ENCODE assay signal across 14 cellular contexts in genomic region chrX:31590581-31591113, GRCh38.
A peak's percentile ranks its signal among the peaks of the same experiment; 100 is the strongest.
DNase-seq lines count a peak whose midpoint lies in the region; ATAC-seq, FAIRE-seq and TF ChIP-seq lines count a peak whose summit lies in the region.
"Had no signal": no experiment of that assay in that cellular context is flagged by ENCODE, and none has a peak within 500 bp of the region (broad histone marks: within the 10 kb centered on the region; RNA-seq: fewer than 3 reads in every experiment).

No MANE protein-coding gene starts in this region.

- no peak overlapping the region for H3K9ac ChIP-seq in HepG2 (ENCODE audit: insufficient read depth, low read depth, low read length)

- H3K36me3 Mint-ChIP-seq in activated CD4-positive, alpha-beta T cell treated with anti-CD3 and anti-CD28 coated beads, Interleukin-2, amount 10 ng/mL, durations not matched to agents 7 days and 5 days (ENCODE audit: low read depth), result no peaks in the 10 kb centered on the region
- H3K36me3 Mint-ChIP-seq in activated naive CD4-positive, alpha-beta T cell treated with anti-CD3 and anti-CD28 coated beads, Interleukin-2, amount 10 ng/mL, durations not matched to agents 7 days and 5 days, result no peaks in the 10 kb centered on the region
- H3K36me3 Mint-ChIP-seq: activated naive CD8-positive, alpha-beta T cell treated with anti-CD3 and anti-CD28 coated beads, Interleukin-2, amount 10 ng/mL, durations not matched to agents 7 days and 5 days; stimulated activated naive B cell treated with anti-CD40 and anti-IgM and Interleukin-4, amounts not matched to agents 10 μg/mL and 1 μg/mL and 100 μg/mL, for 72 hours had no signal

- TF ChIP-seq POLR2A in HepG2 (IDR thresholded peaks at IDR 0.05; ENCODE audit: insufficient read depth in 1 of 2, low read depth in 2 of 2, low read length in 2 of 2), result no peak

- no peak overlapping the region for H3K4me2 ChIP-seq in HepG2 (ENCODE audit: low read depth, low read length)

- no peak overlapping the region for H3K27ac Mint-ChIP-seq in activated CD4-positive, alpha-beta T cell treated with anti-CD3 and anti-CD28 coated beads, Interleukin-2, amount 10 ng/mL, durations not matched to agents 7 days and 5 days
- H3K27ac Mint-ChIP-seq in activated naive CD4-positive, alpha-beta T cell treated with anti-CD3 and anti-CD28 coated beads, Interleukin-2, amount 10 ng/mL, durations not matched to agents 7 days and 5 days, result no peak overlapping the region
- H3K27ac Mint-ChIP-seq: activated naive CD8-positive, alpha-beta T cell treated with anti-CD3 and anti-CD28 coated beads, Interleukin-2, amount 10 ng/mL, durations not matched to agents 7 days and 5 days; effector memory CD8-positive, alpha-beta T cell; progenitor cell of endocrine pancreas; stimulated activated naive B cell treated with anti-CD40 and anti-IgM and Interleukin-4, amounts not matched to agents 10 μg/mL and 1 μg/mL and 100 μg/mL, for 72 hours had no signal

- no peaks in the 10 kb centered on the region for H3K27me3 Mint-ChIP-seq in activated CD4-positive, alpha-beta T cell treated with anti-CD3 and anti-CD28 coated beads, Interleukin-2, amount 10 ng/mL, durations not matched to agents 7 days and 5 days
- no peaks in the 10 kb centered on the region for H3K27me3 Mint-ChIP-seq in activated naive CD4-positive, alpha-beta T cell treated with anti-CD3 and anti-CD28 coated beads, Interleukin-2, amount 10 ng/mL, durations not matched to agents 7 days and 5 days
- H3K27me3 Mint-ChIP-seq: activated naive CD8-positive, alpha-beta T cell treated with anti-CD3 and anti-CD28 coated beads, Interleukin-2, amount 10 ng/mL, durations not matched to agents 7 days and 5 days; effector memory CD8-positive, alpha-beta T cell; stimulated activated naive B cell treated with anti-CD40 and anti-IgM and Interleukin-4, amounts not matched to agents 10 μg/mL and 1 μg/mL and 100 μg/mL, for 72 hours had no signal

- no peak overlapping the region for H3K4me3 Mint-ChIP-seq in activated CD4-positive, alpha-beta T cell treated with anti-CD3 and anti-CD28 coated beads, Interleukin-2, amount 10 ng/mL, durations not matched to agents 7 days and 5 days
- H3K4me3 Mint-ChIP-seq in activated naive CD4-positive, alpha-beta T cell treated with anti-CD3 and anti-CD28 coated beads, Interleukin-2, amount 10 ng/mL, durations not matched to agents 7 days and 5 days, result no peak overlapping the region
- H3K4me3 Mint-ChIP-seq: activated naive CD8-positive, alpha-beta T cell treated with anti-CD3 and anti-CD28 coated beads, Interleukin-2, amount 10 ng/mL, durations not matched to agents 7 days and 5 days; effector memory CD8-positive, alpha-beta T cell; stimulated activated naive B cell treated with anti-CD40 and anti-IgM and Interleukin-4, amounts not matched to agents 10 μg/mL and 1 μg/mL and 100 μg/mL, for 72 hours had no signal

- WGBS in HepG2 (ENCODE audit: low lambda C conversion rate), result 38% methylated on average over 5 of the region's 5 CpGs
- 78 to 82% methylated on average over 5 of the region's 5 CpGs for WGBS in pancreas, 2 donors

- ATAC-seq in HepG2, result no peak
- no peak for ATAC-seq in GM18909 (IDR thresholded peaks at IDR 0.05; ENCODE audit: poor library complexity, unreplicated experiment)
- ATAC-seq in pancreas, result no peak
- ATAC-seq: effector memory CD8-positive, alpha-beta T cell; Right ventricle myocardium inferior; stimulated activated naive B cell treated with anti-CD40 and anti-IgM and Interleukin-4, amounts not matched to agents 10 μg/mL and 1 μg/mL and 100 μg/mL, for 72 hours had no signal

- H3K9me3 Mint-ChIP-seq in activated CD4-positive, alpha-beta T cell treated with anti-CD3 and anti-CD28 coated beads, Interleukin-2, amount 10 ng/mL, durations not matched to agents 7 days and 5 days, result no peaks in the 10 kb centered on the region
- H3K9me3 Mint-ChIP-seq in activated naive CD4-positive, alpha-beta T cell treated with anti-CD3 and anti-CD28 coated beads, Interleukin-2, amount 10 ng/mL, durations not matched to agents 7 days and 5 days, result no peaks in the 10 kb centered on the region
- H3K9me3 Mint-ChIP-seq: activated naive CD8-positive, alpha-beta T cell treated with anti-CD3 and anti-CD28 coated beads, Interleukin-2, amount 10 ng/mL, durations not matched to agents 7 days and 5 days; stimulated activated naive B cell treated with anti-CD40 and anti-IgM and Interleukin-4, amounts not matched to agents 10 μg/mL and 1 μg/mL and 100 μg/mL, for 72 hours had no signal

- POLR2A ChIA-PET in HepG2 (lab: Yijun Ruan, JAX), result no interaction called here
- POLR2A ChIA-PET in activated CD4-positive, alpha-beta T cell treated with anti-CD3 and anti-CD28 coated beads, Interleukin-2, amount 10 ng/mL, durations not matched to agents 7 days and 5 days (lab: Charles Lee), result no interaction called here

- in situ Hi-C loops in HepG2 (cut with HindIII; ENCODE audit: extremely low pct_ligation_motif_present, low pct_unique_long_range_greater_than_20kb), result no loop called here

- TF ChIP-seq EP300 in HepG2 (IDR thresholded peaks at IDR 0.05; ENCODE audit: low read depth in 2 of 2, low read length in 2 of 2) (no peak), HepG2 (CRISPR knock-in tag; IDR thresholded peaks at IDR 0.05; ENCODE audit: borderline replicate concordance) (no peak)

- CTCF ChIA-PET in HepG2 (lab: Yijun Ruan, JAX; ENCODE audit: low intra/inter-chr PET ratio, low total read pairs), result no interaction called here
- CTCF ChIA-PET in activated CD4-positive, alpha-beta T cell treated with anti-CD3 and anti-CD28 coated beads, Interleukin-2, amount 10 ng/mL, durations not matched to agents 7 days and 5 days (lab: Charles Lee), result no interaction called here
- CTCF ChIA-PET in activated naive CD4-positive, alpha-beta T cell treated with anti-CD3 and anti-CD28 coated beads, Interleukin-2, amount 10 ng/mL, durations not matched to agents 7 days and 5 days (lab: Charles Lee), result no interaction called here

- H3K27me3 ChIP-seq in MG63, result no peaks in the 10 kb centered on the region
- H3K27me3 ChIP-seq in bronchial epithelial cell (ENCODE audit: control insufficient read depth, insufficient read depth, low read length), result no peaks in the 10 kb centered on the region
- no peaks in the 10 kb centered on the region for H3K27me3 ChIP-seq in HepG2 (ENCODE audit: control insufficient read depth in 1 of 2, insufficient read depth in 2 of 2, low read length in 2 of 2)
- H3K27me3 ChIP-seq in pancreas, result peaks cover 0 to 15% (median 1%) of the 10 kb centered on the region in 4 donors

- no peak for TF ChIP-seq RAD21 in HepG2 (CRISPR knock-in tag; IDR thresholded peaks at IDR 0.05)

- H3K9me3 ChIP-seq in MG63, result no peaks in the 10 kb centered on the region
- H3K9me3 ChIP-seq in HepG2 (ENCODE audit: low read length), result no peaks in the 10 kb centered on the region
- H3K9me3 ChIP-seq in pancreas, result no peaks in the 10 kb centered on the region

- H3K4me1 ChIP-seq in HepG2 (ENCODE audit: insufficient read depth, low read length) (no peaks in the 10 kb centered on the region), pancreas (no peaks in the 10 kb centered on the region)

- no peak overlapping the region for H2AFZ ChIP-seq in HepG2 (ENCODE audit: low read length)

- no TSS peak for BruUV-seq in HepG2 (replicated peaks; lab: Mats Ljungman, UMichigan)

- H3K79me2 ChIP-seq in HepG2 (ENCODE audit: insufficient read depth, low read length), result no peaks in the 10 kb centered on the region

- no peaks in the 10 kb centered on the region for H3K4me1 Mint-ChIP-seq in activated CD4-positive, alpha-beta T cell treated with anti-CD3 and anti-CD28 coated beads, Interleukin-2, amount 10 ng/mL, durations not matched to agents 7 days and 5 days
- H3K4me1 Mint-ChIP-seq in activated naive CD4-positive, alpha-beta T cell treated with anti-CD3 and anti-CD28 coated beads, Interleukin-2, amount 10 ng/mL, durations not matched to agents 7 days and 5 days, result no peaks in the 10 kb centered on the region
- H3K4me1 Mint-ChIP-seq: activated naive CD8-positive, alpha-beta T cell treated with anti-CD3 and anti-CD28 coated beads, Interleukin-2, amount 10 ng/mL, durations not matched to agents 7 days and 5 days; stimulated activated naive B cell treated with anti-CD40 and anti-IgM and Interleukin-4, amounts not matched to agents 10 μg/mL and 1 μg/mL and 100 μg/mL, for 72 hours had no signal

- no peaks in the 10 kb centered on the region for H3K36me3 ChIP-seq in MG63
- no peaks in the 10 kb centered on the region for H3K36me3 ChIP-seq in bronchial epithelial cell (ENCODE audit: control insufficient read depth, insufficient read depth, low read length)
- H3K36me3 ChIP-seq in HepG2 (replicated peaks in 1 of 2; ENCODE audit: control insufficient read depth in 1 of 2, insufficient read depth in 2 of 2, low read length in 2 of 2), result no peaks in the 10 kb centered on the region
- H3K36me3 ChIP-seq in pancreas, result no peaks in the 10 kb centered on the region

- H3K4me3 ChIP-seq in MG63, result no peak overlapping the region
- H3K4me3 ChIP-seq in bronchial epithelial cell (ENCODE audit: low read depth, low read length), result no peak overlapping the region
- H3K4me3 ChIP-seq in HepG2 (replicated peaks in 1 of 3; ENCODE audit: insufficient read depth in 1 of 3, low read depth in 2 of 3, low read length in 3 of 3), result no peak overlapping the region
- H3K4me3 ChIP-seq in pancreas, result no peak overlapping the region

- FAIRE-seq in bronchial epithelial cell (lab: Jason Lieb, UNC), result no peak
- FAIRE-seq in HepG2 (lab: Jason Lieb, UNC), result no peak
- no peak for FAIRE-seq in pancreas (lab: Jason Lieb, UNC)

- DNase-seq in AG20443 (ENCODE audit: low spot score) (peak; percentile 27), MG63 (peak; percentile 5), bronchial epithelial cell (ENCODE audit: low read depth) (peak; percentile 60), HepG2 (ENCODE audit: low spot score) (peak; percentile 0), pancreas (no peak)
- DNase-seq in activated CD4-positive, alpha-beta T cell treated with anti-CD3 and anti-CD28 coated beads, Interleukin-2, amount 10 ng/mL, durations not matched to agents 7 days and 5 days, result no peak
- DNase-seq in activated naive CD4-positive, alpha-beta T cell treated with anti-CD3 and anti-CD28 coated beads, Interleukin-2, amount 10 ng/mL, durations not matched to agents 7 days and 5 days, result no peak
- DNase-seq: activated naive CD8-positive, alpha-beta T cell treated with anti-CD3 and anti-CD28 coated beads, Interleukin-2, amount 10 ng/mL, durations not matched to agents 7 days and 5 days; effector memory CD8-positive, alpha-beta T cell; stimulated activated CD4-positive, alpha-beta T cell treated with anti-CD3 and anti-CD28 coated beads, Interleukin-2, amount 100 ng/mL, for 48 hours; stimulated activated naive B cell treated with anti-CD40 and anti-IgM and Interleukin-4, amounts not matched to agents 10 μg/mL and 1 μg/mL and 100 μg/mL, for 72 hours had no signal

- H3K27ac ChIP-seq in HepG2 (ENCODE audit: extremely low read length, insufficient read depth, low read length) (no peak overlapping the region), pancreas (no peak overlapping the region)

- no peaks in the 10 kb centered on the region for H4K20me1 ChIP-seq in HepG2 (ENCODE audit: insufficient read depth, low read length)

- intact Hi-C loops in HepG2 (cut with micrococcal nuclease; ENCODE audit: unreplicated experiment), result no loop called here
- intact Hi-C loops in pancreas (cut with DNase I), result no loop called here

- no peak for TF ChIP-seq CTCF in bronchial epithelial cell (IDR thresholded peaks at IDR 0.05; ENCODE audit: insufficient read depth, low read length, severe bottlenecking)
- TF ChIP-seq CTCF in HepG2 (CRISPR knock-in tag; IDR thresholded peaks at IDR 0.05), result no peak
- TF ChIP-seq CTCF in pancreas (IDR thresholded peaks at IDR 0.05), result no peak

Comparison
In these comparisons a context has a peak if more than half of its experiments do, and no peak if none do; other contexts are left out.
1. DNase-seq: peak in AG20443 (single experiment), MG63 (single experiment), bronchial epithelial cell (single experiment) and HepG2 (single experiment); none in activated CD4-positive, alpha-beta T cell treated with anti-CD3 and anti-CD28 coated beads, Interleukin-2, amount 10 ng/mL, durations not matched to agents 7 days and 5 days (single experiment), pancreas (0 of 6) and activated naive CD4-positive, alpha-beta T cell treated with anti-CD3 and anti-CD28 coated beads, Interleukin-2, amount 10 ng/mL, durations not matched to agents 7 days and 5 days (single experiment).